ENCODE assay signal across 14 cellular contexts in genomic region chr10:77027141-77027540, GRCh38.
"Had no signal": no experiment of that assay in that cellular context is flagged by ENCODE, and none has a peak within 500 bp of the region (broad histone marks: within the 10 kb centered on the region; RNA-seq: fewer than 3 reads in every experiment).

No MANE protein-coding gene starts in this region.

- DNase-seq: activated CD4-positive, alpha-beta memory T cell treated with anti-CD3 and anti-CD28 coated beads, Interleukin-2, amount 10 ng/mL, durations not matched to agents 7 days and 5 days; activated CD4-positive, alpha-beta T cell treated with anti-CD3 and anti-CD28 coated beads for 36 hours; activated T-cell treated with anti-CD3 and anti-CD28 coated beads, Interleukin-2, amount 50 U/mL, for 24 hours; left colon; nephron progenitor cell; right cardiac atrium; stimulated activated CD4-positive, alpha-beta T cell treated with anti-CD3 and anti-CD28 coated beads, Interleukin-15, amount 100 ng/mL, for 24 hours; stimulated activated CD4-positive, alpha-beta T cell treated with anti-CD3 and anti-CD28 coated beads, Interleukin-4, amount 100 ng/mL, for 1 hour; tibial artery had no signal

- H3K27me3 ChIP-seq: tibial artery had no signal

- H3K27ac ChIP-seq: coronary artery, skin epidermis, tibial artery had no signal

- H3K9me3 ChIP-seq: tibial artery had no signal

- ATAC-seq: activated CD4-positive, alpha-beta T cell treated with anti-CD3 and anti-CD28 coated beads for 36 hours; activated naive CD4-positive, alpha-beta T cell treated with anti-CD3 and anti-CD28 coated beads, Interleukin-2, amount 50 U/mL, for 72 hours; esophagus mucosa; left colon; right cardiac atrium had no signal

- H3K4me3 ChIP-seq: coronary artery, lung, skin epidermis, tibial artery had no signal

- H3K36me3 ChIP-seq: tibial artery had no signal
